In genomic region chr4:6943012-6943869, GRCh38 we compare ENCODE assay signal across 10 cellular contexts. TPM values are rescaled to one million over a fixed set of nuclear protein-coding genes. Genes with fewer than 3 reads are reported as not detected.
A peak's percentile ranks its signal among the peaks of the same experiment; 100 is the strongest.
DNase-seq lines count a peak whose midpoint lies in the region; ATAC-seq, FAIRE-seq and TF ChIP-seq lines count a peak whose summit lies in the region.
"Had no signal": no experiment of that assay in that cellular context is flagged by ENCODE, and none has a peak within 500 bp of the region (broad histone marks: within the 10 kb centered on the region; RNA-seq: fewer than 3 reads in every experiment).

No MANE protein-coding gene starts in this region.

- 88% methylated on average over 5 of the region's 19 CpGs; no CpG with 5 or more reads in 1 of the 2 experiments for WGBS in IMR-90 (ENCODE audit: extremely low coverage in 2 of 2, insufficient read length in 1 of 2), 2 experiments

- TF ChIP-seq RAD21 in IMR-90 (IDR thresholded peaks at IDR 0.05; ENCODE audit: low read length), result no peak

- peak overlapping the region; percentile 76 to 94 (median 90) for H3K27ac Mint-ChIP-seq in naive thymus-derived CD4-positive, alpha-beta T cell

- CTCF ChIA-PET in AG04450 (lab: Charles Lee) (interaction anchor here (1.7 to 2.2 kb wide), 2 partner anchors 31 kb away, joined by 10 read pairs; no protein-coding TSS in a partner anchor), IMR-90 (lab: Yijun Ruan, JAX) (no interaction called here)
- CTCF ChIA-PET in naive thymus-derived CD4-positive, alpha-beta T cell (lab: Charles Lee), result interaction anchor here (0.6 to 2.2 kb wide), 5 partner anchors 26 to 141 kb away, joined by 3 to 8 read pairs (median 6); no protein-coding TSS in a partner anchor

- H3K36me3 ChIP-seq in IMR-90 (ENCODE audit: control insufficient read depth, insufficient read depth, low read length), result no peaks in the 10 kb centered on the region; the same call in 1 of the 2 replicates
- no peaks in the 10 kb centered on the region for H3K36me3 ChIP-seq in colonic mucosa
- H3K36me3 ChIP-seq in naive thymus-derived CD4-positive, alpha-beta T cell (ENCODE audit: control insufficient read depth in 2 of 3, insufficient read depth in 3 of 3, low read length in 3 of 3), result peaks cover 0 to 12% (median 0%) of the 10 kb centered on the region in 3 experiments
- no peaks in the 10 kb centered on the region for H3K36me3 ChIP-seq in HAP-1 (replicated peaks)

- H3K4me1 ChIP-seq in IMR-90 (ENCODE audit: control insufficient read depth, insufficient read depth, low read length), result peaks cover 27% of the 10 kb centered on the region
- H3K4me1 ChIP-seq in colonic mucosa, result peaks cover 12% of the 10 kb centered on the region
- peaks cover 46 to 51% of the 10 kb centered on the region in 2 donors for H3K4me1 ChIP-seq in naive thymus-derived CD4-positive, alpha-beta T cell (ENCODE audit: control insufficient read depth in 2 of 2, insufficient read depth in 2 of 2, low read length in 2 of 2)
- H3K4me1 ChIP-seq in HAP-1, result peaks cover 5% of the 10 kb centered on the region

- H3K9me3 ChIP-seq in AG04450 (ENCODE audit: control insufficient read depth, insufficient read depth, low read length) (no peaks in the 10 kb centered on the region), IMR-90 (ENCODE audit: control insufficient read depth, insufficient read depth, low read length) (no peaks in the 10 kb centered on the region), colonic mucosa (no peaks in the 10 kb centered on the region), HAP-1 (no peaks in the 10 kb centered on the region)
- no peaks in the 10 kb centered on the region for H3K9me3 ChIP-seq in naive thymus-derived CD4-positive, alpha-beta T cell (ENCODE audit: control insufficient read depth in 2 of 3, low read length in 3 of 3)

- no peak for ATAC-seq in IMR-90 (ENCODE audit: low read depth)
- no peak for ATAC-seq in naive thymus-derived CD4-positive, alpha-beta T cell

- POLR2A ChIA-PET in AG04450 (lab: Yijun Ruan, JAX), result interaction anchor here (0.6 to 1.6 kb wide), 4 partner anchors 9 to 52 kb away, joined by 3 to 5 read pairs (median 4); no protein-coding TSS in a partner anchor
- POLR2A ChIA-PET in IMR-90 (lab: Charles Lee; ENCODE audit: unreplicated experiment), result no interaction called here
- POLR2A ChIA-PET in naive thymus-derived CD4-positive, alpha-beta T cell (lab: Charles Lee), result interaction anchor here (1.0 to 6.0 kb wide), 10 partner anchors 13 to 303 kb away, joined by 3 to 62 read pairs (median 10); partner anchors contain the start of genes MRFAP1 and TBC1D14

- no peak for FAIRE-seq in H54 (lab: Jason Lieb, UNC)

- H4K5ac ChIP-seq in IMR-90 (ENCODE audit: low read depth, low read length), result peak overlapping the region; percentile 93

- H3K23ac ChIP-seq in IMR-90 (ENCODE audit: low read depth, low read length), result peak overlapping the region; percentile 85

- peak overlapping the region; percentile 98 for H2BK20ac ChIP-seq in IMR-90 (ENCODE audit: low read depth, low read length)

- in situ Hi-C loops in IMR-90 (cut with MboI; ENCODE audit: low sequenced_read_pairs) (no loop called here), HAP-1 (cut with MboI; ENCODE audit: low sequenced_read_pairs) (no loop called here)

- peak overlapping the region; percentile 97 for H3K18ac ChIP-seq in IMR-90 (ENCODE audit: low read depth, low read length)

- peak overlapping the region; percentile 73 for H2AK9ac ChIP-seq in IMR-90 (replicated peaks; ENCODE audit: low read depth, low read length, poor library complexity)

- no peaks in the 10 kb centered on the region for H3K27me3 Mint-ChIP-seq in naive thymus-derived CD4-positive, alpha-beta T cell

- intact Hi-C loops in IMR-90 (cut with micrococcal nuclease), result no loop called here
- intact Hi-C loops in colonic mucosa (cut with DNase I), result no loop called here
- intact Hi-C loops in naive thymus-derived CD4-positive, alpha-beta T cell (cut with micrococcal nuclease), result loop anchor here (2.0 kb wide), 3 partner anchors 26 to 44 kb away; partner anchors contain the start of gene TBC1D14 (in 1 of the 2)

- H3K4me3 ChIP-seq in AG04450 (ENCODE audit: low read depth, low read length) (no peak overlapping the region), IMR-90 (ENCODE audit: insufficient read depth, low read depth, low read length) (no peak overlapping the region), colonic mucosa (no peak overlapping the region), HAP-1 (no peak overlapping the region)
- H3K4me3 ChIP-seq in naive thymus-derived CD4-positive, alpha-beta T cell (ENCODE audit: low read length), result peak overlapping the region; percentile 24

- H3K4me3 Mint-ChIP-seq in naive thymus-derived CD4-positive, alpha-beta T cell, result peak overlapping the region; percentile 73 to 91 (median 83)

- TF ChIP-seq CTCF in AG04450 (IDR thresholded peaks at IDR 0.05; ENCODE audit: low read depth, low read length), result no peak
- no peak for TF ChIP-seq CTCF in IMR-90 (conservative IDR thresholded peaks at IDR 0.05; ENCODE audit: low read depth, low read length)
- no peak for TF ChIP-seq CTCF in colonic mucosa (IDR thresholded peaks at IDR 0.05)

- H4K91ac ChIP-seq in IMR-90 (ENCODE audit: insufficient read depth, low read depth, low read length), result peak overlapping the region; percentile 95

- H3K9ac ChIP-seq in IMR-90 (ENCODE audit: low read depth, low read length), result peak overlapping the region; percentile 72; the same call in 1 of the 2 replicates
- H3K9ac ChIP-seq in colonic mucosa (ENCODE audit: low read depth in 2 of 2, low read length in 2 of 2), result peak overlapping the region; percentile 48 to 75

- H2BK15ac ChIP-seq in IMR-90 (ENCODE audit: low read depth, low read length), result peak overlapping the region; percentile 73

- H3K56ac ChIP-seq in IMR-90 (ENCODE audit: extremely low read depth, insufficient read depth, low read length), result 0 out of 2 replicates have a peak overlapping the region, but pooled peaks have one; percentile 23

- no peaks in the 10 kb centered on the region for H3K9me3 Mint-ChIP-seq in naive thymus-derived CD4-positive, alpha-beta T cell

- TF ChIP-seq POLR2A in IMR-90 (IDR thresholded peaks at IDR 0.05; ENCODE audit: low read depth, low read length), result no peak
- TF ChIP-seq POLR2A in H54 (IDR thresholded peaks at IDR 0.05; ENCODE audit: low read depth, low read length), result no peak

- peak overlapping the region; percentile 98 for H2BK5ac ChIP-seq in IMR-90 (ENCODE audit: low read depth, low read length, poor library complexity, severe bottlenecking)

- no peak for DNase-seq in AG04450 (ENCODE audit: low read depth, low spot score)
- no peak for DNase-seq in IMR-90
- peak; percentile 72 for DNase-seq in colonic mucosa
- no peak for DNase-seq in naive thymus-derived CD4-positive, alpha-beta T cell
- DNase-seq in H54 (ENCODE audit: insufficient read length, low spot score), result no peak
- no peak for DNase-seq in NCI-H187 treated with DMSO at 0.1 percent for 48 hours (lab: John Stamatoyannopoulos, UW)
- no peak for DNase-seq in AG08396 (ENCODE audit: low spot score)
- DNase-seq in HAP-1 (ENCODE audit: low spot score in 2 of 2), result no peak
- DNase-seq: effector CD4-positive, alpha-beta T cell; NCI-H526 treated with DMSO at 0.1 percent for 48 hours had no signal

- H3K4me1 Mint-ChIP-seq in naive thymus-derived CD4-positive, alpha-beta T cell, result peaks cover 49 to 82% (median 77%) of the 10 kb centered on the region in 7 donors

- H3K79me1 ChIP-seq in IMR-90 (ENCODE audit: low read depth in 1 of 2, low read length in 2 of 2), result peaks cover 24 to 49% of the 10 kb centered on the region in 2 experiments

- peak overlapping the region; percentile 34 for H2AFZ ChIP-seq in IMR-90 (replicated peaks; ENCODE audit: low read length, poor library complexity)

- H2BK120ac ChIP-seq in IMR-90 (ENCODE audit: low read depth, low read length), result peak overlapping the region; percentile 99

- no TSS peak for BruUV-seq in IMR-90 (replicated peaks; lab: Mats Ljungman, UMichigan)

- H3K14ac ChIP-seq in IMR-90 (replicated peaks; ENCODE audit: low read depth, low read length), result peak overlapping the region; percentile 91

- peaks cover 33% of the 10 kb centered on the region for H3K9me1 ChIP-seq in IMR-90 (ENCODE audit: insufficient read depth, low read length)

- H2AK5ac ChIP-seq in IMR-90 (ENCODE audit: low read depth, low read length), result peak overlapping the region; percentile 93

- H3K27ac ChIP-seq in AG04450 (ENCODE audit: low read depth, low read length) (peak overlapping the region; percentile 89), IMR-90 (ENCODE audit: insufficient read depth, low read length) (peak overlapping the region; percentile 90), colonic mucosa (peak overlapping the region; percentile 89)
- peak overlapping the region; percentile 57 for H3K27ac ChIP-seq in naive thymus-derived CD4-positive, alpha-beta T cell (ENCODE audit: low read depth, low read length)

- peaks cover 3% of the 10 kb centered on the region; the same call in 1 of the 2 replicates for H4K20me1 ChIP-seq in IMR-90 (ENCODE audit: insufficient read depth, low read length)

- peak overlapping the region; percentile 97 for H3K4ac ChIP-seq in IMR-90 (ENCODE audit: low read depth, low read length)

- no peak overlapping the region; the same call in 1 of the 2 replicates for H3K4me2 ChIP-seq in IMR-90 (ENCODE audit: low read depth, low read length)

- dilution Hi-C loops in IMR-90 (cut with HindIII; ENCODE audit: low sequenced_read_pairs, unreplicated experiment), result no loop called here

- H4K8ac ChIP-seq in IMR-90 (ENCODE audit: low read depth in 2 of 2, low read length in 2 of 2), result peak overlapping the region; percentile 47 to 91

- H3K27me3 ChIP-seq in AG04450 (ENCODE audit: control insufficient read depth, insufficient read depth, low read length) (no peaks in the 10 kb centered on the region), IMR-90 (ENCODE audit: control insufficient read depth, insufficient read depth, low read length) (no peaks in the 10 kb centered on the region), colonic mucosa (no peaks in the 10 kb centered on the region), HAP-1 (ENCODE audit: low read depth) (no peaks in the 10 kb centered on the region)
- no peaks in the 10 kb centered on the region for H3K27me3 ChIP-seq in naive thymus-derived CD4-positive, alpha-beta T cell (ENCODE audit: control insufficient read depth in 2 of 2, insufficient read depth in 2 of 2, low read length in 2 of 2)

- peaks cover 0 to 16% (median 0%) of the 10 kb centered on the region in 5 donors for H3K36me3 Mint-ChIP-seq in naive thymus-derived CD4-positive, alpha-beta T cell

RNA-seq across cellular contexts. Expression of gene TBC1D14, which starts 33.6 kb away (rescaled TPM):
- polyA plus RNA-seq in AG04450 (2011; rRNA removed) (46.3 and 47.1 TPM in 2 replicates), IMR-90 (2012; rRNA removed) (29.8 and 31.7 TPM in 2 replicates)
- polyA minus RNA-seq in AG04450 (2011; rRNA and poly(A)+ RNA removed), result 43.8 and 50.4 TPM in 2 replicates
- total RNA-seq in IMR-90 (2012; rRNA removed) (40.7 and 48.9 TPM in 2 replicates), colonic mucosa (10 to 100 TPM; 43.2 to 46.6 TPM)
- polyA plus RNA-seq in IMR-90 (2012; cell fraction: cytosol; rRNA removed), result 22.3 and 23.4 TPM in 2 replicates
- 23.4 and 27.7 TPM in 2 replicates for polyA plus RNA-seq in IMR-90 (2012; cell fraction: nucleus; rRNA removed; ENCODE audit: low replicate concordance)
- total RNA-seq in naive thymus-derived CD4-positive, alpha-beta T cell, result 10 to 100 TPM; 42.9 to 72.2 (median 58.3) TPM
- polyA plus RNA-seq in naive thymus-derived CD4-positive, alpha-beta T cell, result 10 to 100 TPM; 34.4 to 53.5 TPM

Comparison
In these comparisons a context has a peak if more than half of its experiments do, and no peak if none do; other contexts are left out.
1. intact Hi-C loops: an anchor here in naive thymus-derived CD4-positive, alpha-beta T cell (2.0 kb wide); none called in IMR-90 and colonic mucosa.